In the genomic region with DNA sequence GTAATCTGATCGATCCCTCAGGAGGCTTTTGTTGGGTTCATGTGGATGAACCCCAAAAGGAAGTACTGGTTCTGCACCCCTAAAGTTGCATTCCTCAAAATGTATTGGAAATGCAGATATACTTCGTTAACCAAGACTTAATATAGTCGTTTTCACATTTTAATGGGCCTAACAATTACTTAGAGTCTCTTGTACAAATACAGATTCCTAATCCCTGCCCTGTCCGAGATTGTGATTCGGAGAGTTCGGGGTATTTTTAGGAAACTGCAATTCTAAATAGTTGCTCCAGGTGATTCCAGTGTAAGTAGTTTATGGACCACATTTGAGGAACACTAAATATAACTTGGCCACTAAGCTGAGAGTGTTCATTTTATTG, we compare ENCODE assay signal across 8 cellular contexts. TPM values are rescaled to one million over a fixed set of nuclear protein-coding genes. Genes with fewer than 3 reads are reported as not detected.
A peak's percentile ranks its signal among the peaks of the same experiment; 100 is the strongest.
DNase-seq lines count a peak whose midpoint lies in the region; ATAC-seq, FAIRE-seq and TF ChIP-seq lines count a peak whose summit lies in the region.

No MANE protein-coding gene starts in this region.

- no peaks in the 10 kb centered on the region for H3K9me3 Mint-ChIP-seq in CD8-positive, alpha-beta memory T cell

- H3K4me3 ChIP-seq in CD8-positive, alpha-beta memory T cell (ENCODE audit: low read length) = peak overlapping the region; percentile 97
- H3K4me3 ChIP-seq in OCI-LY1 (ENCODE audit: low read depth, low read length, poor library complexity, severe bottlenecking) = peak overlapping the region; percentile 98
- H3K4me3 ChIP-seq in endothelial cell of umbilical vein (replicated peaks in 1 of 3; ENCODE audit: insufficient read depth in 1 of 3, low read depth in 1 of 3, low read length in 3 of 3) = peak overlapping the region; percentile 73 to 90 (median 75)
- peak overlapping the region; percentile 89 for H3K4me3 ChIP-seq in ovary

- H3F3A ChIP-seq in OCI-LY1 (ENCODE audit: insufficient read depth, low read length) = no peaks in the 10 kb centered on the region

- H3K79me2 ChIP-seq in OCI-LY1 (ENCODE audit: insufficient read depth, low read length) = peaks cover 21% of the 10 kb centered on the region
- H3K79me2 ChIP-seq in endothelial cell of umbilical vein (ENCODE audit: control insufficient read depth, insufficient read depth, low read length) = peaks cover 26% of the 10 kb centered on the region

- peak overlapping the region; percentile 91 to 98 (median 96) for H3K27ac Mint-ChIP-seq in CD8-positive, alpha-beta memory T cell

- no peaks in the 10 kb centered on the region for H3K27me3 ChIP-seq in CD8-positive, alpha-beta memory T cell (ENCODE audit: insufficient read depth, low read length, poor library complexity, severe bottlenecking)
- H3K27me3 ChIP-seq in OCI-LY1 (ENCODE audit: insufficient read depth, low read length) (no peaks in the 10 kb centered on the region), endothelial cell of umbilical vein (ENCODE audit: control insufficient read depth in 2 of 2, insufficient read depth in 2 of 2, low read length in 2 of 2) (no peaks in the 10 kb centered on the region), ovary (no peaks in the 10 kb centered on the region)

- H2AFZ ChIP-seq in OCI-LY1 (ENCODE audit: low read length) (no peak overlapping the region), endothelial cell of umbilical vein (ENCODE audit: low read depth, low read length) (peak overlapping the region; percentile 97)

- H4K20me1 ChIP-seq in OCI-LY1 (ENCODE audit: insufficient read depth, low read length) (no peaks in the 10 kb centered on the region), endothelial cell of umbilical vein (replicated peaks; ENCODE audit: control insufficient read depth, extremely low read depth, insufficient read depth, low read length) (no peaks in the 10 kb centered on the region)

- peaks cover 21% of the 10 kb centered on the region for H3K4me1 ChIP-seq in CD8-positive, alpha-beta memory T cell (ENCODE audit: insufficient read depth, low read length)
- H3K4me1 ChIP-seq in OCI-LY1 (ENCODE audit: insufficient read depth, low read length, severe bottlenecking) (peaks cover 19% of the 10 kb centered on the region), endothelial cell of umbilical vein (ENCODE audit: control insufficient read depth, extremely low read depth, insufficient read depth, low read length) (peaks cover 12% of the 10 kb centered on the region), ovary (ENCODE audit: insufficient read depth) (peaks cover 5% of the 10 kb centered on the region)

- POLR2A ChIA-PET in CD8-positive, alpha-beta memory T cell (lab: Charles Lee) = interaction anchor here (0.9 to 1.1 kb wide), 2 partner anchors 117 to 412 kb away, joined by 3 read pairs; a partner anchor contains a TSS
- POLR2A ChIA-PET in endothelial cell of umbilical vein (lab: Charles Lee) = no interaction called here

- H3K9me1 ChIP-seq in endothelial cell of umbilical vein (replicated peaks; ENCODE audit: control insufficient read depth, extremely low read depth, insufficient read depth, low read length) = peaks cover 2% of the 10 kb centered on the region

- TF ChIP-seq POLR2A in endothelial cell of umbilical vein (IDR thresholded peaks at IDR 0.05; ENCODE audit: low read depth, low read length) (peak; percentile 6), ovary (IDR thresholded peaks at IDR 0.05) (no peak)

- peak overlapping the region; percentile 90 for H3K27ac ChIP-seq in CD8-positive, alpha-beta memory T cell (ENCODE audit: low read depth, low read length)
- H3K27ac ChIP-seq in OCI-LY1 (ENCODE audit: low read depth, low read length, poor library complexity, severe bottlenecking) (peak overlapping the region; percentile 61), endothelial cell of umbilical vein (ENCODE audit: insufficient read depth, low read depth, low read length) (peak overlapping the region; percentile 75), ovary (no peak overlapping the region)

- peak overlapping the region; percentile 95 to 99 (median 97) for H3K4me3 Mint-ChIP-seq in CD8-positive, alpha-beta memory T cell

- peak overlapping the region; percentile 95 for H3K4me2 ChIP-seq in OCI-LY1 (ENCODE audit: low read length)
- peak overlapping the region; percentile 91 for H3K4me2 ChIP-seq in endothelial cell of umbilical vein (ENCODE audit: insufficient read depth, low read length)

- WGBS in ovary, 3 donors = 3 to 14% (median 5%) methylated on average over 6 of the region's 6 CpGs

- intact Hi-C loops in endothelial cell of umbilical vein (cut with micrococcal nuclease) = loop anchor here (1.0 kb wide), 3 partner anchors 13 to 70 kb away; no protein-coding TSS in a partner anchor
- intact Hi-C loops in ovary (cut with DNase I) = no loop called here
- intact Hi-C loops in posterior cingulate gyrus (cut with DNase I) = loop anchor here (10.0 kb wide), 1 partner anchor 156 kb away; a partner anchor contains a TSS

- peaks cover 30 to 49% (median 40%) of the 10 kb centered on the region in 3 donors for H3K4me1 Mint-ChIP-seq in CD8-positive, alpha-beta memory T cell

- BruUV-seq in endothelial cell of umbilical vein (replicated peaks; lab: Mats Ljungman, UMichigan) = no TSS peak

- DNase-seq in CD8-positive, alpha-beta memory T cell = no peak
- DNase-seq in endothelial cell of umbilical vein (ENCODE audit: low read depth, low spot score) (no peak), ovary (no peak), midbrain (lab: John Stamatoyannopoulos, UW) (no peak), posterior cingulate gyrus (no peak), cerebellar cortex (ENCODE audit: low spot score) (no peak)

- peak overlapping the region; percentile 96 for H3K9ac ChIP-seq in OCI-LY1 (ENCODE audit: low read length)
- H3K9ac ChIP-seq in endothelial cell of umbilical vein (replicated peaks; ENCODE audit: extremely low read depth, insufficient read depth, low read length) = peak overlapping the region; percentile 88

- no peak for ATAC-seq in GM18907 (IDR thresholded peaks at IDR 0.05; ENCODE audit: unreplicated experiment)

- dilution Hi-C loops in endothelial cell of umbilical vein (cut with MboI; ENCODE audit: extremely low pct_ligation_motif_present, low sequenced_read_pairs) = no loop called here

- H3K9me2 ChIP-seq in OCI-LY1 (ENCODE audit: low read depth, low read length) = no peaks in the 10 kb centered on the region

- peaks cover 0 to 3% of the 10 kb centered on the region in 2 donors for H3K27me3 Mint-ChIP-seq in CD8-positive, alpha-beta memory T cell

- H3K9me3 ChIP-seq in CD8-positive, alpha-beta memory T cell (ENCODE audit: low read length) = no peaks in the 10 kb centered on the region
- H3K9me3 ChIP-seq in OCI-LY1 (ENCODE audit: low read length) (no peaks in the 10 kb centered on the region), endothelial cell of umbilical vein (replicated peaks; ENCODE audit: control insufficient read depth, insufficient read depth, low read length) (no peaks in the 10 kb centered on the region), ovary (no peaks in the 10 kb centered on the region)

- CTCF ChIA-PET in CD8-positive, alpha-beta memory T cell (lab: Charles Lee) = interaction anchor here (1.7 kb wide), 1 partner anchor 117 kb away, joined by 6 read pairs; a partner anchor contains a TSS
- CTCF ChIA-PET in endothelial cell of umbilical vein (lab: Charles Lee) = interaction anchor here (1.6 to 2.0 kb wide), 2 partner anchors 59 to 62 kb away, joined by 10 to 11 read pairs; no protein-coding TSS in a partner anchor

- peaks cover 9% of the 10 kb centered on the region for H3K36me3 ChIP-seq in CD8-positive, alpha-beta memory T cell (ENCODE audit: insufficient read depth, low read length)
- peaks cover 22% of the 10 kb centered on the region for H3K36me3 ChIP-seq in OCI-LY1 (ENCODE audit: insufficient read depth, low read length)
- peaks cover 5% of the 10 kb centered on the region in 2 experiments for H3K36me3 ChIP-seq in endothelial cell of umbilical vein (ENCODE audit: control insufficient read depth in 2 of 2, extremely low read depth in 1 of 2, insufficient read depth in 2 of 2, low read length in 2 of 2)
- no peaks in the 10 kb centered on the region for H3K36me3 ChIP-seq in ovary

- TF ChIP-seq CTCF in OCI-LY1 (IDR thresholded peaks at IDR 0.05; ENCODE audit: low read length) (no peak), endothelial cell of umbilical vein (IDR thresholded peaks at IDR 0.05; ENCODE audit: extremely low read depth in 1 of 2, insufficient read depth in 1 of 2, low read depth in 1 of 2, low read length in 2 of 2) (no peak), ovary (IDR thresholded peaks at IDR 0.05) (no peak)

- H3K36me3 Mint-ChIP-seq in CD8-positive, alpha-beta memory T cell = peaks cover 0 to 35% (median 7%) of the 10 kb centered on the region in 3 donors

- TF ChIP-seq EP300 in ovary (IDR thresholded peaks at IDR 0.05) = no peak

- FAIRE-seq in endothelial cell of umbilical vein (lab: Jason Lieb, UNC) = no peak

TF ChIP-seq in endothelial cell of umbilical vein, 7 proteins besides CTCF, POLR2A, EP300 and RAD21:
- no peak for TF ChIP-seq POLR2AphosphoS5 (IDR thresholded peaks at IDR 0.05; ENCODE audit: insufficient read depth, low read depth, low read length)
- no peak for TF ChIP-seq GATA2 (IDR thresholded peaks at IDR 0.05; ENCODE audit: insufficient read depth, insufficient read length, low read depth, low read length)
- no peak for TF ChIP-seq MYC (IDR thresholded peaks at IDR 0.05; ENCODE audit: low read depth, low read length)
- no peak for TF ChIP-seq EZH2 (IDR thresholded peaks at IDR 0.05; ENCODE audit: borderline replicate concordance, low read depth, low read length, severe bottlenecking)
- TF ChIP-seq JUN (IDR thresholded peaks at IDR 0.05; ENCODE audit: borderline replicate concordance, insufficient read depth, insufficient read length, low read depth) = no peak

RNA-seq across cellular contexts. Expression of a gene that starts 0.8 kb away (rescaled TPM):
- 10 to 100 TPM; 15.7 to 20.0 TPM for total RNA-seq in CD8-positive, alpha-beta memory T cell
- 10.2 TPM for polyA plus RNA-seq in CD8-positive, alpha-beta memory T cell
- total RNA-seq in endothelial cell of umbilical vein (15.1 and 16.7 TPM in 2 replicates), ovary (10 to 100 TPM in 6 of 7 donors, 1 to 10 TPM in 1; 9.6 to 25.0 (median 17.4) TPM)
- polyA plus RNA-seq in endothelial cell of umbilical vein (3.3 and 4.6 TPM in 2 replicates), ovary (10 to 100 TPM; 12.0 to 36.1 TPM)
- polyA plus RNA-seq in endothelial cell of umbilical vein (2011; cell fraction: cytosol; rRNA removed) = 7.2 and 7.6 TPM in 2 replicates
- 6.5 and 8.6 TPM in 2 replicates for polyA plus RNA-seq in endothelial cell of umbilical vein (2011; cell fraction: nucleus; rRNA removed)
- polyA plus RNA-seq in endothelial cell of umbilical vein (2012) = 11.5 and 13.8 TPM in 2 replicates
- polyA minus RNA-seq in endothelial cell of umbilical vein = 4.9 and 8.1 TPM in 2 replicates
- polyA minus RNA-seq in endothelial cell of umbilical vein (2011; cell fraction: cytosol; rRNA and poly(A)+ RNA removed) = 8.3 TPM
- polyA minus RNA-seq in endothelial cell of umbilical vein (2011; cell fraction: nucleus; rRNA and poly(A)+ RNA removed) = 6.9 and 9.1 TPM in 2 replicates

Comparison
In these comparisons a context has a peak if more than half of its experiments do, and no peak if none do; other contexts are left out.
1. H3K27ac ChIP-seq: peak in CD8-positive, alpha-beta memory T cell (single experiment), OCI-LY1 (single experiment) and endothelial cell of umbilical vein (single experiment); none in ovary (0 of 2).
2. intact Hi-C loops: an anchor here in endothelial cell of umbilical vein (1.0 kb wide) and posterior cingulate gyrus (10.0 kb wide); none called in ovary.
3. Peak in every context shown above with its lines, with median percentiles within 50 percentile points of each other: H3K4me3 ChIP-seq.